Comparison of ENCODE assay signal across 8 cellular contexts in the genomic region with DNA sequence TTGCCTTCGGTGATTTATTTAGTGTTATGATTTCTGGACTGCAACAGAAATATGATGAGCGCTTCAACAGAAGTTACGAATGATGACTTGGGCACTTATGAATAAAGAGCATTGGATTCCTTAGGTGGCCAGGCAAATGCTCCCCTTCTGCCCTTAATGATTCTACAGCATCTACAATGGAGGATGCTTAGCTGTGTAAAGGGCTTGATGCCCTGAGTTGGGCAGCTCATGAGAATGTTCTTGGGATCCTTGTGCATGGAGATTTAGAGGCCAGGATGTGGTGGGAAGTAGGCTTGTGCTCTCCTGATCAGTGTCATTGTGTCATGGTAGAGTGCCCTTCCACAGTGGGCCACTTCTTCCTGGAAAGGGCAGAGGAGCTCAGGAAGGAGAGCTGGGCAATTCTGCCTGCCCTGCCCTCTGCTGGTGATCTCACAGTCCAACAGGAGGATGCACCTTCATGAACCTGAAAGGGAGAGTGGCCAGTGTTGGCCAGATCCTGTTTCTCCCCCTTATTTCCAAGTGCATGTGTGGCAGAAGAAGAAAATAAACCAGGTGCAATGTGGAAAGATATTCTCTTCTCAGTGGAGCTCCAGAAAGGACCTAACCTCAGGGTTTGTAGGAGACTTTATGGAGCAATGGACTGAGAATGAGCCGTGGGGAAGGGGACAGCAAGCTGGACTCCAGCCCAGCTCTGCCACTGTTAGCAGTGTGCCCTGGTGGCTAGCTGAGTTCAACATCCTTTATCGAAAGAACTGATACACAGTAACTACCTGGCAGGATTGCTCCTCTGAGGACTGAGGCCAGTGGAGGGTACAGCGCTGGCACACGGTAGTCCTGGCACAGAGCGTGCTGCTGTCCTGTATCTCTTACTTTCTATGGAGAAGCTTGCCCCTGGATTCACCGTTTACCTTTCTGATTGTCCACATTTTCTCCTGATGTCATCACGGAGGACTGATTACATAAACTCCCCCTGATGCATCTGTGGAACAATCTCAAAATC.
DNase-seq lines count a peak whose midpoint lies in the region; ATAC-seq, FAIRE-seq and TF ChIP-seq lines count a peak whose summit lies in the region.

No MANE protein-coding gene starts in this region.

- DNase-seq in AG10803 (ENCODE audit: low read depth) = peak; percentile 31
- peak; percentile 62 for DNase-seq in OCI-M1 (lab: John Stamatoyannopoulos, UW)
- DNase-seq in foreskin fibroblast = peak in 1 of 2 donors; percentile 67
- DNase-seq in urothelium cell line (ENCODE audit: low spot score) = peak; percentile 49
- no peak for DNase-seq in activated CD8-positive, alpha-beta memory T cell treated with anti-CD3 and anti-CD28 coated beads for 24 hours

- FAIRE-seq in urothelium cell line (lab: Jason Lieb, UNC) = peak; percentile 90

- TF ChIP-seq CTCF in AG10803 (conservative IDR thresholded peaks at IDR 0.05; ENCODE audit: low read length) (peak; percentile 62), GM12874 (IDR thresholded peaks at IDR 0.05; ENCODE audit: insufficient read depth, low read depth, low read length) (peak; percentile 49), foreskin fibroblast (IDR thresholded peaks at IDR 0.05; ENCODE audit: low read depth, low read length) (peak; percentile 65)

- no peak for ATAC-seq in HG02970 (IDR thresholded peaks at IDR 0.05; ENCODE audit: low FRiP score, unreplicated experiment)
- no peak for ATAC-seq in GM18870 (IDR thresholded peaks at IDR 0.05; ENCODE audit: unreplicated experiment)

- H3K4me3 ChIP-seq in AG10803 (ENCODE audit: low read length) = no peak overlapping the region
- no peak overlapping the region for H3K4me3 ChIP-seq in foreskin fibroblast (ENCODE audit: low read depth in 1 of 2, low read length in 2 of 2)
